Comparison of ENCODE assay signal across 1 cellular context in genomic region chr14:74940956-74941565, GRCh38.
TF ChIP-seq lines count a peak whose summit lies in the region.

No MANE protein-coding gene starts in this region.

TF ChIP-seq in GM12878, 131 proteins besides CTCF, POLR2A, EP300 and RAD21:
- TF ChIP-seq ATF2 (IDR thresholded peaks at IDR 0.05; ENCODE audit: low read length), result no peak
- TF ChIP-seq CUX1 (IDR thresholded peaks at IDR 0.05; ENCODE audit: insufficient replicate concordance, low read depth, low read length), result no peak
- no peak for TF ChIP-seq ZBTB4 (CRISPR knock-in tag; IDR thresholded peaks at IDR 0.05)
- no peak for TF ChIP-seq ZBED1 (IDR thresholded peaks at IDR 0.05; ENCODE audit: borderline replicate concordance)
- TF ChIP-seq NKRF (conservative IDR thresholded peaks at IDR 0.05), result no peak
- TF ChIP-seq BCLAF1 (IDR thresholded peaks at IDR 0.05), result no peak
- no peak for TF ChIP-seq RUNX3 (IDR thresholded peaks at IDR 0.05; ENCODE audit: low read length)
- no peak for TF ChIP-seq PKNOX1 (IDR thresholded peaks at IDR 0.05)
- TF ChIP-seq IRF3 (IDR thresholded peaks at IDR 0.05), result no peak
- no peak for TF ChIP-seq CHD2 (IDR thresholded peaks at IDR 0.05; ENCODE audit: borderline replicate concordance, low read depth, low read length)
- TF ChIP-seq RCOR1 (conservative IDR thresholded peaks at IDR 0.05; ENCODE audit: low read depth, low read length), result no peak
- TF ChIP-seq BCL11A (IDR thresholded peaks at IDR 0.05; ENCODE audit: low read depth, low read length), result no peak
- no peak for TF ChIP-seq JUNB (IDR thresholded peaks at IDR 0.05)
- no peak for TF ChIP-seq MTA2 (IDR thresholded peaks at IDR 0.05; ENCODE audit: low read depth)
- no peak for TF ChIP-seq NR2F1 (conservative IDR thresholded peaks at IDR 0.05)
- no peak for TF ChIP-seq SIN3A (IDR thresholded peaks at IDR 0.05; ENCODE audit: low read depth, low read length)
- no peak for TF ChIP-seq JUND (IDR thresholded peaks at IDR 0.05; ENCODE audit: low read depth, low read length)
- no peak for TF ChIP-seq ZNF592 (IDR thresholded peaks at IDR 0.05)
TF ChIP-seq in GM12878: peak in this region for 0.
